10 cellular contexts compared by ENCODE assay signal in the genomic region with DNA sequence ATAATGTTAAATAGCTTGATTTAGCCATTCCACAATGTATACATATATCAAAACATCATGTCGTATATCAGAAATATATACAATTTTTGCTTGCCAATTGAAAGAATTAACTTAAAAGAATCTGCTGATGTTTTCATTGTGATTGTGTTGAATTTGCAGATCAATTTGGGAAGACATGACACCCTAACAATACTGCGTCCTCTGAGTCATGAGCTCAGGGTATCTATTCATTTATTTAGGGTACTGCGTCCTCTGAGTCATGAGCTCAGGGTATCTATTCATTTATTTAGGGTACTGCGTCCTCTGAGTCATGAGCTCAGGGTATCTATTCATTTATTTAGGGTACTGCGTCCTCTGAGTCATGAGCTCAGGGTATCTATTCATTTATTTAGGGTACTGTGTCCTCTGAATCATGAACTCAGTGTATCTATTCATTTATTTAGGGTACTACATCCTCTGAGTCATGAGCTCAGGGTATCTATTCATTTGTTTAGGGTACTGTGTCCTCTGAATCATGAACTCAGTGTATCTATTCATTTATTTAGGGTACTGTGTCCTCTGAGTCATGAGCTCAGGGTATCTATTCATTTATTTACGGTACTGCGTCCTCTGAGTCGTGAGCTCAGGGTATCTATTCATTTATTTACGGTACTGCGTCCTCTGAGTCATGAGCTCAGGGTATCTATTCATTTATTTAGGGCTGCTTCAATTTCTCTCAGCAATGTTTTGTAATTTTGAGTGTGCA. TPM values are rescaled to one million over a fixed set of nuclear protein-coding genes. Genes with fewer than 3 reads are reported as not detected.
DNase-seq lines count a peak whose midpoint lies in the region; FAIRE-seq and TF ChIP-seq lines count a peak whose summit lies in the region.
"Not testable (repeated sequence)": the region's sequence is repeated elsewhere in the genome, so short reads cannot be mapped to it uniquely, and the experiment has no call there.
"Had no signal": no experiment of that assay in that cellular context is flagged by ENCODE, and none has a peak within 500 bp of the region (broad histone marks: within the 10 kb centered on the region; RNA-seq: fewer than 3 reads in every experiment).

No MANE protein-coding gene starts in this region.

- not testable (repeated sequence) for H4K20me1 ChIP-seq in keratinocyte (ENCODE audit: control insufficient read depth, extremely low read depth, insufficient read depth, low read length)

- not testable (repeated sequence) for TF ChIP-seq CTCF in brain microvascular endothelial cell (IDR thresholded peaks at IDR 0.05; ENCODE audit: low read depth, low read length, missing control alignments); keratinocyte (optimal IDR thresholded peaks at IDR 0.05 in 1 of 3, IDR thresholded peaks at IDR 0.05 in 1 of 3, conservative IDR thresholded peaks at IDR 0.05 in 1 of 3; ENCODE audit: extremely low read depth in 1 of 3, insufficient read depth in 2 of 3, low read length in 3 of 3)

- not testable (repeated sequence) for H3K9me3 ChIP-seq in keratinocyte (ENCODE audit: control insufficient read depth, low read depth, low read length)

- in situ Hi-C loops in brain microvascular endothelial cell (cut with HindIII; ENCODE audit: low pct_ligation_motif_present, low sequenced_read_pairs): not testable (repeated sequence)

- H3K27me3 ChIP-seq in brain microvascular endothelial cell (replicated peaks); keratinocyte (ENCODE audit: control insufficient read depth, extremely low read depth, insufficient read depth, low read length): not testable (repeated sequence)

- H3K79me2 ChIP-seq in keratinocyte (ENCODE audit: control insufficient read depth, insufficient read depth, low read length): not testable (repeated sequence)

- not testable (repeated sequence) for H3K27ac ChIP-seq in brain microvascular endothelial cell; keratinocyte (ENCODE audit: control insufficient read depth, insufficient read depth, low read length)

- peak; percentile 46 for DNase-seq in Daoy (ENCODE audit: low read depth)
- peak; percentile 42 for DNase-seq in HT1080 (ENCODE audit: low read depth)
- peak; percentile 58 for DNase-seq in NCI-H69 (lab: John Stamatoyannopoulos, UW)
- DNase-seq in SW480 (ENCODE audit: low spot score): peak; percentile 34
- DNase-seq in brain microvascular endothelial cell: peak; percentile 53
- DNase-seq in fibroblast of gingiva (ENCODE audit: low read depth): peak; percentile 75
- peak; percentile 25 for DNase-seq in keratinocyte (ENCODE audit: low read depth, low spot score)

- peak; percentile 84 for FAIRE-seq in keratinocyte (lab: Jason Lieb, UNC)

- H3K4me1 ChIP-seq in keratinocyte (ENCODE audit: control insufficient read depth, extremely low read depth, insufficient read depth, low read length): not testable (repeated sequence)

- H3K4me3 ChIP-seq in brain microvascular endothelial cell (ENCODE audit: low read depth, low read length); keratinocyte (ENCODE audit: control insufficient read depth in 2 of 3, extremely low read depth in 1 of 3, insufficient read depth in 2 of 3, low read depth in 1 of 3, low read length in 3 of 3): not testable (repeated sequence)

- H2AFZ ChIP-seq in keratinocyte (ENCODE audit: control insufficient read depth, low read length): not testable (repeated sequence)

- not testable (repeated sequence) for H3K4me2 ChIP-seq in keratinocyte (ENCODE audit: control insufficient read depth, extremely low read depth, insufficient read depth, low read depth, low read length)

- H3K9me1 ChIP-seq in keratinocyte (ENCODE audit: control insufficient read depth, extremely low read depth, insufficient read depth, low read length): not testable (repeated sequence)

- H3K36me3 ChIP-seq in brain microvascular endothelial cell (replicated peaks); keratinocyte (ENCODE audit: control insufficient read depth in 2 of 2, extremely low read depth in 1 of 2, insufficient read depth in 2 of 2, low read length in 2 of 2): not testable (repeated sequence)

- H3K9ac ChIP-seq in keratinocyte (ENCODE audit: control insufficient read depth, extremely low read depth, insufficient read depth, low read length): not testable (repeated sequence)

- dilution Hi-C loops in keratinocyte (cut with MboI; ENCODE audit: extremely low pct_ligation_motif_present, low sequenced_read_pairs): not testable (repeated sequence)

RNA-seq across cellular contexts. Expression of a gene that starts 21.8 kb away (rescaled TPM):
- total RNA-seq in Daoy (2014; rRNA removed; shearing (Covaris generic)): not detected in 2 replicates
- not detected in 2 replicates for total RNA-seq in HT1080 (2014; rRNA removed; shearing (Covaris generic))
- not detected in 2 replicates for polyA plus RNA-seq in HT1080 (2015; cell fraction: cytosol; rRNA removed)
- polyA plus RNA-seq in HT1080 (2015; cell fraction: nucleus; rRNA removed): not detected in 2 replicates
- polyA plus RNA-seq in keratinocyte: not detected in 3 replicates
- polyA plus RNA-seq in keratinocyte (2011; ENCODE audit: low read depth): not detected
- not detected in 2 replicates for polyA plus RNA-seq in keratinocyte (2011; cell fraction: cytosol; rRNA removed)
- polyA plus RNA-seq in keratinocyte (2011; cell fraction: nucleus; rRNA removed): not detected in 2 replicates
- polyA plus RNA-seq in keratinocyte (2012; ENCODE audit: low replicate concordance): 0.18 TPM in 1 of 2 replicates, not detected in the other
- polyA minus RNA-seq in keratinocyte: not detected in 3 replicates
- not detected for polyA minus RNA-seq in keratinocyte (2011; cell fraction: cytosol; rRNA and poly(A)+ RNA removed)
- not detected in 2 replicates for polyA minus RNA-seq in keratinocyte (2011; cell fraction: nucleus; rRNA and poly(A)+ RNA removed)
- total RNA-seq: activated CD4-positive, alpha-beta memory T cell treated with anti-CD3 and anti-CD28 coated beads, Interleukin-2, amount 10 ng/mL, durations not matched to agents 7 days and 5 days; naive thymus-derived CD8-positive, alpha-beta T cell; osteocyte had no signal
- polyA plus RNA-seq: naive thymus-derived CD8-positive, alpha-beta T cell had no signal

RNA-seq across cellular contexts. Expression of a gene that starts 23.7 kb away (rescaled TPM):
- 11.5 and 17.3 TPM in 2 replicates for total RNA-seq in Daoy (2014; rRNA removed; shearing (Covaris generic))
- 12.5 and 20.8 TPM in 2 replicates for total RNA-seq in HT1080 (2014; rRNA removed; shearing (Covaris generic))
- polyA plus RNA-seq in HT1080 (2015; cell fraction: cytosol; rRNA removed): 22.3 and 25.2 TPM in 2 replicates
- polyA plus RNA-seq in HT1080 (2015; cell fraction: nucleus; rRNA removed): 51.6 and 70.0 TPM in 2 replicates
- 29.8 to 38.1 TPM (median 30.7 TPM) in 3 replicates for polyA plus RNA-seq in keratinocyte
- polyA plus RNA-seq in keratinocyte (2011; ENCODE audit: low read depth): 11.9 TPM
- polyA plus RNA-seq in keratinocyte (2011; cell fraction: cytosol; rRNA removed): 22.5 and 28.1 TPM in 2 replicates
- polyA plus RNA-seq in keratinocyte (2011; cell fraction: nucleus; rRNA removed): 80.0 and 87.1 TPM in 2 replicates
- 15.1 and 19.5 TPM in 2 replicates for polyA plus RNA-seq in keratinocyte (2012; ENCODE audit: low replicate concordance)
- 27.2 to 35.0 TPM (median 32.8 TPM) in 3 replicates for polyA minus RNA-seq in keratinocyte
- 16.3 TPM for polyA minus RNA-seq in keratinocyte (2011; cell fraction: cytosol; rRNA and poly(A)+ RNA removed)
- polyA minus RNA-seq in keratinocyte (2011; cell fraction: nucleus; rRNA and poly(A)+ RNA removed): 11.3 and 14.7 TPM in 2 replicates

Comparison
In these comparisons a context has a peak if more than half of its experiments do, and no peak if none do; other contexts are left out.
1. DNase-seq: peak in every context shown above with its lines; median percentile 75 in fibroblast of gingiva; 58 in NCI-H69; 53 in brain microvascular endothelial cell; 46 in Daoy; 42 in HT1080; 34 in SW480; 25 in keratinocyte.